ENCODE assay signal across 9 cellular contexts in the genomic region with DNA sequence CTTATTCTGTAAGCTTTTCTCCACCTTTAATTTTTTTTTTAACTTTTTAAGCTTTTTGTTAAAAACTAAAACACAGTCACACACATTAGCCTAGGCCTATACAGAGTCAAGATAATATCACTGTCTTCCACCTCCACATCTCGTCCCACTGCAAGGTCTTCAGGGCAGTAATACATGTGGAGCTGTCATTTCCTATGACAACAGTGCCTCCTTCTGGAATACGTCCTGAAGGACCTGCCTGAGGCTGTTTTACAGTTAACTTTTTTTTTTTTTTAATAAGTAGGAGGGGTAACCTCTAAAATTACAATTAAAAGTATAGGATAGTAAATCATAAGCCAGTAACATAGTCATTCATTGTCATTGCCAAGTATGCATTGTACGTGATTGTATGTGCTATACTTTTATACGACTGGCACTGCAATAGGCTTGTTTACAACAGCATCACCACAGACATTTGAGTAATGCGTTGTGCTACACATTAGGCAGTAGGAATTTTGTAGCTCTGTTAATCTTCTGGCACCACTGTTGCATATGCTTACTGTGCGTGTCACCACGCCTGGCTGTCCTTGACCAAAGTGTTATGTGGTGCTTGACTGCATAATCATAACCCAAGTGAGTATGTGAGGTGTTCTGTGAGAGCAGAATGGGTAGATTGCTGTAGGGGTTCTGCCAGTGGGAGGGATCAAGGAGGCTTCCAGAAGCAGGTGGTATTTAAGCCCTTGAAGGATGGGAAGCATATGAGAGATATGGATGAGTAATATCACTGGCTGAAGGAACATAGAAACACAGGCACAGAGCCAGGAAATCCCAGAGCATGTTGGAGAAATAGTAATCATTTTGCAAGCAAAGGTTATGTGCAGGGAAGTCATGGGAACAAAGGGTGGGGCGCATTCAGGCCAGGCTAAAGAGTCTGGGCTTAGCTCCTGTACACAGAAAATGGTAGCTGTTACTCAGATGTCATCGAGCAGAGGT. TPM values are rescaled to one million over a fixed set of nuclear protein-coding genes. Genes with fewer than 3 reads are reported as not detected.
DNase-seq lines count a peak whose midpoint lies in the region; ATAC-seq and TF ChIP-seq lines count a peak whose summit lies in the region.
"Had no signal": no experiment of that assay in that cellular context is flagged by ENCODE, and none has a peak within 500 bp of the region (broad histone marks: within the 10 kb centered on the region; RNA-seq: fewer than 3 reads in every experiment).

No MANE protein-coding gene starts in this region.

- H3K9ac ChIP-seq in fibroblast of lung (ENCODE audit: insufficient read depth, low read length) = no peak overlapping the region

- TF ChIP-seq POLR2A in Peyer's patch (IDR thresholded peaks at IDR 0.05) = no peak

- no peak overlapping the region for H3K4me2 ChIP-seq in fibroblast of lung (ENCODE audit: extremely low read depth, insufficient read depth, low read length)

- H3K4me1 ChIP-seq in Peyer's patch (peaks cover 0 to 15% (median 0%) of the 10 kb centered on the region in 4 donors), fibroblast of lung (ENCODE audit: control insufficient read depth, extremely low read depth, insufficient read depth, low read length) (peaks cover 7% of the 10 kb centered on the region), psoas muscle (peaks cover 32% of the 10 kb centered on the region)
- H3K4me1 ChIP-seq: tibial artery had no signal

- no peaks in the 10 kb centered on the region for H3K27me3 ChIP-seq in Peyer's patch
- no peaks in the 10 kb centered on the region for H3K27me3 ChIP-seq in fibroblast of lung (ENCODE audit: control insufficient read depth, insufficient read depth, low read length)
- no peaks in the 10 kb centered on the region for H3K27me3 ChIP-seq in psoas muscle (ENCODE audit: insufficient read depth in 3 of 3, low read length in 2 of 3)
- H3K27me3 ChIP-seq: tibial artery had no signal

- peak; percentile 55 to 86 (median 79) for ATAC-seq in psoas muscle

- DNase-seq in ACHN = peak; percentile 54
- DNase-seq in GM10266 (ENCODE audit: extremely low spot score) = no peak
- peak in 2 of 3 donors; percentile 59 to 72 for DNase-seq in Peyer's patch
- peak; percentile 60 to 92 for DNase-seq in fibroblast of lung (ENCODE audit: low read depth in 2 of 2)
- peak in 1 of 2 donors; percentile 17 for DNase-seq in psoas muscle
- no peak for DNase-seq in NCI-H774 (lab: John Stamatoyannopoulos, UW)
- no peak for DNase-seq in stimulated activated CD4-positive, alpha-beta T cell treated with anti-CD3 and anti-CD28 coated beads, Interleukin-2, amount 100 ng/mL, for 48 hours
- no peak for DNase-seq in NK-92 treated with Interleukin-12 subunit alpha and Interleukin-12 subunit beta, amount 100 ng/mL, for 24 hours (lab: John Stamatoyannopoulos, UW)

- H2AFZ ChIP-seq in fibroblast of lung (ENCODE audit: low read length) = no peak overlapping the region

- H3K9me3 ChIP-seq in Peyer's patch (no peaks in the 10 kb centered on the region), fibroblast of lung (ENCODE audit: control insufficient read depth, insufficient read depth, low read depth, low read length) (no peaks in the 10 kb centered on the region), psoas muscle (no peaks in the 10 kb centered on the region)
- H3K9me3 ChIP-seq: tibial artery had no signal

- TF ChIP-seq CTCF in GM10266 (IDR thresholded peaks at IDR 0.05; ENCODE audit: control insufficient read depth, insufficient read depth, low read depth, missing control alignments) (peak; percentile 8), Peyer's patch (IDR thresholded peaks at IDR 0.05) (peak in 3 of 6 experiments; percentile 57 to 67 (median 59)), fibroblast of lung (conservative IDR thresholded peaks at IDR 0.05 in 1 of 2, IDR thresholded peaks at IDR 0.05 in 1 of 2; ENCODE audit: low read depth in 1 of 2, low read length in 2 of 2) (peak; percentile 28 to 52), psoas muscle (IDR thresholded peaks at IDR 0.05) (peak; percentile 32)

- peaks cover 0 to 10% (median 0%) of the 10 kb centered on the region in 3 donors for H3K36me3 ChIP-seq in Peyer's patch
- H3K36me3 ChIP-seq in fibroblast of lung (ENCODE audit: control insufficient read depth, insufficient read depth, low read length) = peaks cover 4% of the 10 kb centered on the region
- peaks cover 0 to 36% of the 10 kb centered on the region in 2 donors for H3K36me3 ChIP-seq in psoas muscle (ENCODE audit: insufficient read depth in 1 of 2, low read depth in 1 of 2)

- peaks cover 12% of the 10 kb centered on the region for H3K79me2 ChIP-seq in fibroblast of lung (ENCODE audit: control insufficient read depth, insufficient read depth, low read length)

- in situ Hi-C loops in ACHN (cut with HindIII; ENCODE audit: low pct_ligation_motif_present, low pct_unique_long_range_greater_than_20kb, low sequenced_read_pairs) = no loop called here

- H3K4me3 ChIP-seq in Peyer's patch = peak overlapping the region in 1 of 4 donors; percentile 8
- H3K4me3 ChIP-seq in fibroblast of lung (replicated peaks in 1 of 4; ENCODE audit: control extremely low read depth in 1 of 4, insufficient read depth in 1 of 4, low read depth in 3 of 4, low read length in 4 of 4) = no peak overlapping the region
- H3K4me3 ChIP-seq in psoas muscle = no peak overlapping the region
- H3K4me3 ChIP-seq: tibial artery had no signal

- peak overlapping the region in 2 of 4 donors; percentile 40 to 73 for H3K27ac ChIP-seq in Peyer's patch
- no peak overlapping the region for H3K27ac ChIP-seq in fibroblast of lung (ENCODE audit: insufficient read depth, low read length)
- H3K27ac ChIP-seq in psoas muscle = no peak overlapping the region
- H3K27ac ChIP-seq: tibial artery had no signal

- intact Hi-C loops in psoas muscle (cut with DNase I) = no loop called here

- H4K20me1 ChIP-seq in fibroblast of lung (ENCODE audit: control insufficient read depth, extremely low read depth, insufficient read depth, low read length) = no peaks in the 10 kb centered on the region

- 82 to 85% (median 83%) methylated on average over 9 of the region's 9 CpGs for WGBS in psoas muscle, 3 donors

RNA-seq across cellular contexts. Expression of gene FBXO22, which starts 18.3 kb away (rescaled TPM):
- total RNA-seq in Peyer's patch (10 to 100 TPM in 3 of 4 donors, 1 to 10 TPM in 1; 8.3 to 21.4 (median 19.4) TPM), fibroblast of lung (46.2 and 75.6 TPM in 2 replicates), psoas muscle (10 to 100 TPM; 13.9 to 16.8 (median 14.9) TPM)
- polyA plus RNA-seq in fibroblast of lung (27.0 and 29.9 TPM in 2 replicates), psoas muscle (10 to 100 TPM; 13.3 to 35.6 (median 24.4) TPM)
- polyA plus RNA-seq in fibroblast of lung (2012) = 35.0 and 48.5 TPM in 2 replicates
- 14.5 and 25.4 TPM in 2 replicates for polyA minus RNA-seq in fibroblast of lung (ENCODE audit: low replicate concordance)

Comparison
In these comparisons a context has a peak if more than half of its experiments do, and no peak if none do; other contexts are left out.
1. DNase-seq: peak in ACHN (single experiment), Peyer's patch (2 of 3) and fibroblast of lung (2 of 2); none in GM10266 (single experiment), NCI-H774 (single experiment), stimulated activated CD4-positive, alpha-beta T cell treated with anti-CD3 and anti-CD28 coated beads, Interleukin-2, amount 100 ng/mL, for 48 hours (0 of 2) and NK-92 treated with Interleukin-12 subunit alpha and Interleukin-12 subunit beta, amount 100 ng/mL, for 24 hours (single experiment).